Comparison of ENCODE assay signal across 26 cellular contexts in the genomic region with DNA sequence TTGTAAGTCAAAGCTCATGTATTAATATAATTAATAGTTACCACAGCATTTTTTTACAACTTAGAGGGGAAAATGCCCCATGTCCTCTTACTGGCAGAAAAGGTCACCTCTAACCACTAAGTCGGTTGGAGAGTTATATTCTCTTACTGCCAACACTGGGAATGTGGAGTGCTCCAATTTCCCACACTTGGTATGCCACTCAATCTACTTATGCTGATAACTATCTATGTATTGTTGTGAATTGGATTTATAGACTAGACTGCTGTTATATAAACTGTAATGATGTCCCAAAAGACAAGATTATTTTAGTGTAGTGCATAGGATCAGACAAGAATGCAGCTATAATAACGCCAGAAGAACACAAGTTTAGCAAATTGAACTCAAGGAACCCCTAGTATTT.
"Had no signal": no experiment of that assay in that cellular context is flagged by ENCODE, and none has a peak within 500 bp of the region (broad histone marks: within the 10 kb centered on the region; RNA-seq: fewer than 3 reads in every experiment).

No MANE protein-coding gene starts in this region.

- H3K4me1 Mint-ChIP-seq: immature natural killer cell; mesothelial cell of epicardium; naive thymus-derived CD4-positive, alpha-beta T cell; stimulated activated effector memory CD8-positive, alpha-beta T cell treated with anti-CD3 and anti-CD28 coated beads, Interleukin-12 subunit alpha, Interleukin-12 subunit beta, amount 100 ng/mL, for 72 hours had no signal

- ATAC-seq: left colon; left lung; lower lobe of right lung; naive thymus-derived CD4-positive, alpha-beta T cell; natural killer cell treated with Interleukin-12 subunit alpha and Interleukin-12 subunit beta and Interleukin-15 and Interleukin-18, amount 100 ng/mL, for 72 hours; right cardiac atrium; sciatic nerve; stimulated activated effector memory CD8-positive, alpha-beta T cell treated with anti-CD3 and anti-CD28 coated beads, Interleukin-12 subunit alpha, Interleukin-12 subunit beta, amount 100 ng/mL, for 72 hours had no signal

- H3K9me3 ChIP-seq: left lung, lower lobe of right lung, ovary, suprapubic skin, thoracic aorta, tibial artery, uterus had no signal

- H3K4me1 ChIP-seq: left lung, lower lobe of right lung, spleen, suprapubic skin, tibial artery, uterus had no signal

- H3K36me3 Mint-ChIP-seq: immature natural killer cell; mesothelial cell of epicardium; naive thymus-derived CD4-positive, alpha-beta T cell; natural killer cell treated with Interleukin-12 subunit alpha and Interleukin-12 subunit beta and Interleukin-15 and Interleukin-18, amount 100 ng/mL, for 72 hours; stimulated activated effector memory CD8-positive, alpha-beta T cell treated with anti-CD3 and anti-CD28 coated beads, Interleukin-12 subunit alpha, Interleukin-12 subunit beta, amount 100 ng/mL, for 72 hours; type B pancreatic cell had no signal

- H3K27ac ChIP-seq: left lung, lower lobe of right lung, ovary, skin epidermis, spleen, suprapubic skin, thoracic aorta, tibial artery, uterus had no signal

- H3K27me3 ChIP-seq: left lung, ovary, spleen, suprapubic skin, tibial artery, uterus had no signal

- H3K36me3 ChIP-seq: left lung, lower lobe of right lung, ovary, spleen, suprapubic skin, thoracic aorta, tibial artery, uterus had no signal

- H3K4me3 ChIP-seq: left lung, lower lobe of right lung, ovary, skin epidermis, spleen, suprapubic skin, thoracic aorta, tibial artery, uterus had no signal

- H3K9me3 Mint-ChIP-seq: mesothelial cell of epicardium; stimulated activated naive CD8-positive, alpha-beta T cell treated with anti-CD3 and anti-CD28 coated beads, Interleukin-15, Interleukin-2, amounts not matched to agents 100 ng/mL and 50 ng/mL, for 24 hours; type B pancreatic cell had no signal

- H3K27me3 Mint-ChIP-seq: naive thymus-derived CD4-positive, alpha-beta T cell; natural killer cell treated with Interleukin-12 subunit alpha and Interleukin-12 subunit beta and Interleukin-15 and Interleukin-18, amount 100 ng/mL, for 72 hours; progenitor cell of endocrine pancreas; stimulated activated naive CD8-positive, alpha-beta T cell treated with anti-CD3 and anti-CD28 coated beads, Interleukin-15, Interleukin-2, amounts not matched to agents 100 ng/mL and 50 ng/mL, for 24 hours; type B pancreatic cell had no signal

- DNase-seq: hypothalamus; immature natural killer cell; kidney; left colon; left lung; lower lobe of right lung; mammary epithelial cell; mesendoderm; naive thymus-derived CD4-positive, alpha-beta T cell; ovary; right cardiac atrium; spleen; stimulated activated CD4-positive, alpha-beta T cell treated with anti-CD3 and anti-CD28 coated beads, Interleukin-4, amount 100 ng/mL, for 24 hours; stimulated activated naive CD4-positive, alpha-beta T cell; tibial artery; uterus had no signal

- H3K4me3 Mint-ChIP-seq: immature natural killer cell; mesothelial cell of epicardium; naive thymus-derived CD4-positive, alpha-beta T cell; natural killer cell treated with Interleukin-12 subunit alpha and Interleukin-12 subunit beta and Interleukin-15 and Interleukin-18, amount 100 ng/mL, for 72 hours; stimulated activated effector memory CD8-positive, alpha-beta T cell treated with anti-CD3 and anti-CD28 coated beads, Interleukin-12 subunit alpha, Interleukin-12 subunit beta, amount 100 ng/mL, for 72 hours; stimulated activated naive CD8-positive, alpha-beta T cell treated with anti-CD3 and anti-CD28 coated beads, Interleukin-15, Interleukin-2, amounts not matched to agents 100 ng/mL and 50 ng/mL, for 24 hours; type B pancreatic cell had no signal
